Comparison of ENCODE assay signal across 8 cellular contexts in the genomic region with DNA sequence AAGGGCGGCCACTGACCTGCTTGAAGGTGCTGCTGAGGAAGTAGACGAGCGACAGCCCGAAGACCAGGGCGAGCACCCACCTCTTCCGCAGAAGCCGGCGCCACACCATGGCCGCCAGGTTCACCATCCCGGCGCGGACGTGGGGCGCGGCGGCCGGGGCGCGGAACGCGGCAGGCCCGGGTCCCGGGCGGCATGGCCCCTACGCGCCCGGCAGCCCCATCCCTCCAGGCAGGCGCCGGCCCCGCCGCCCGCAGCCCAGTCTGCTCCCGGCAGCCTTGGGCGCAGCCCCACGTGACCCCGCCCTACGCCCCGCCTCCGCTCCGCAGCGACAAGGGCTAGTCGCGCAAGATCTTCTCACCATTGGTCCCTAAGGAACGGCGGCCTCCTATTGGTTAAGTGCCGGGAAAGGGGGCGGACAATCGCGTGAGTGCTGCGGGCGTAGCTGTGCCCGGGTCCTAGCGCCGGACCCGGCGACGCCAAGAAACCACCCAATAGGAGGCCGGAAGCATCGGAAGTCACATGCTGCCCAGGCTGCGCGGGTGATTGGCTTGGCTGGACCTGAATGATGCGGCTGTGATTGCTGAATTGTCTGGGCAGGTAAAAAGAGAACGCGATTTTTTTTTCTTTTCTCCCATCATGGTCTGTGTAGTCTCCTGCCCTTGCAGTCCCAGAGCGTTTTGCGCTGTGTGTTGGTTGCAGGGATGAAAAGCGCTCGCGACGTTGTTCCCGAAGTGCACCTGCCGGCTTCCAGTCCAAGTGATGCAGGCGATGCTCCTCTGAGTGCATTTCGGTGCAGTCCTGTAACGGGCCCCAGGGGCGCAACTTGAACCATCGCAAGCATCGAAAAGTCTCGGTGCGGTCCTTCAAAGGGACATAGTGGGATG. TPM values are rescaled to one million over a fixed set of nuclear protein-coding genes. Genes with fewer than 3 reads are reported as not detected.
DNase-seq lines count a peak whose midpoint lies in the region; ATAC-seq and TF ChIP-seq lines count a peak whose summit lies in the region.

A gene with protein sequence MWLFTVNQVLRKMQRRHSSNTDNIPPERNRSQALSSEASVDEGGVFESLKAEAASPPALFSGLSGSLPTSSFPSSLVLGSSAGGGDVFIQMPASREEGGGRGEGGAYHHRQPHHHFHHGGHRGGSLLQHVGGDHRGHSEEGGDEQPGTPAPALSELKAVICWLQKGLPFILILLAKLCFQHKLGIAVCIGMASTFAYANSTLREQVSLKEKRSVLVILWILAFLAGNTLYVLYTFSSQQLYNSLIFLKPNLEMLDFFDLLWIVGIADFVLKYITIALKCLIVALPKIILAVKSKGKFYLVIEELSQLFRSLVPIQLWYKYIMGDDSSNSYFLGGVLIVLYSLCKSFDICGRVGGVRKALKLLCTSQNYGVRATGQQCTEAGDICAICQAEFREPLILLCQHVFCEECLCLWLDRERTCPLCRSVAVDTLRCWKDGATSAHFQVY (plus strand): TSS at position 542 of the 884 bp plus-strand sequence. CDS start 2,183 bp downstream, outside the sequence.
Gene SPRING1, minus strand, starts transcription at position 296 of the 884 bp plus-strand sequence. Its CDS starts 169 bp downstream, at position 127.

- H3K4me3 ChIP-seq in PC-3 (ENCODE audit: low read length): peak within 1 kb of the TSS; percentile 97
- H3K4me3 ChIP-seq in muscle layer of colon (ENCODE audit: low read depth in 1 of 2, low read length in 2 of 2): peak within 1 kb of the TSS; percentile 73 to 86

- H3K4me2 ChIP-seq in PC-3 (ENCODE audit: low read length): peak within 1 kb of the TSS; percentile 99

- H3K9me3 ChIP-seq in PC-3 (ENCODE audit: low read length): no peaks in the 10 kb centered on the region
- no peaks in the 10 kb centered on the region for H3K9me3 ChIP-seq in muscle layer of colon (ENCODE audit: low read length)

- intact Hi-C loops in PC-3 (cut with micrococcal nuclease): loop anchor here (1.0 to 5.0 kb wide), 5 partner anchors 81 to 219 kb away; no protein-coding TSS in a partner anchor

- H3K4me1 Mint-ChIP-seq in activated T-cell treated with anti-CD3 and anti-CD28 coated beads, Interleukin-2, amount 50 U/mL, for 24 hours (ENCODE audit: low read depth): peaks cover 38% of the 10 kb centered on the region

- H3K79me2 ChIP-seq in PC-3 (ENCODE audit: low read length): peaks cover 40% of the 10 kb centered on the region

- H3K36me3 ChIP-seq in PC-3 (ENCODE audit: low read depth, low read length): peaks cover 11% of the 10 kb centered on the region
- peaks cover 11% of the 10 kb centered on the region for H3K36me3 ChIP-seq in muscle layer of colon (ENCODE audit: insufficient read depth, low read length)

- POLR2A ChIA-PET in PC-3 (lab: Charles Lee; ENCODE audit: unreplicated experiment): no interaction called here

- H4K20me1 ChIP-seq in PC-3 (ENCODE audit: low read length): peaks cover 12% of the 10 kb centered on the region

- no peak for TF ChIP-seq RAD21 in Ishikawa (IDR thresholded peaks at IDR 0.05; ENCODE audit: low read depth)

- no peaks in the 10 kb centered on the region for H3K9me3 Mint-ChIP-seq in activated T-cell treated with anti-CD3 and anti-CD28 coated beads, Interleukin-2, amount 50 U/mL, for 24 hours

- BruUV-seq in PC-3 (replicated peaks; lab: Mats Ljungman, UMichigan): TSS peak; percentile 81

- H3K4me1 ChIP-seq in PC-3 (ENCODE audit: insufficient read depth, low read length) (peaks cover 35% of the 10 kb centered on the region), muscle layer of colon (ENCODE audit: insufficient read depth, low read length) (peaks cover 9% of the 10 kb centered on the region)

- no peaks in the 10 kb centered on the region for H3K27me3 ChIP-seq in PC-3 (ENCODE audit: low read length)
- H3K27me3 ChIP-seq in muscle layer of colon (ENCODE audit: control insufficient read depth in 1 of 2, insufficient read depth in 2 of 2, low read length in 2 of 2): no peaks in the 10 kb centered on the region

- H3K9me2 ChIP-seq in PC-3 (replicated peaks; ENCODE audit: low read length): no peaks in the 10 kb centered on the region

- peak within 1 kb of the TSS; percentile 90 for H3K4me3 Mint-ChIP-seq in activated T-cell treated with anti-CD3 and anti-CD28 coated beads, Interleukin-2, amount 50 U/mL, for 24 hours

- H3K27ac Mint-ChIP-seq in activated T-cell treated with anti-CD3 and anti-CD28 coated beads, Interleukin-2, amount 50 U/mL, for 24 hours: peak within 1 kb of the TSS; percentile 88

- H3F3A ChIP-seq in PC-3 (ENCODE audit: low read length, unreplicated experiment): no peaks in the 10 kb centered on the region

- H3K9ac ChIP-seq in PC-3 (ENCODE audit: low read length) (peak within 1 kb of the TSS; percentile 79), muscle layer of colon (ENCODE audit: low read length) (peak within 1 kb of the TSS; percentile 80)

- DNase-seq in DMS53 (lab: John Stamatoyannopoulos, UW): peak; percentile 100
- peak; percentile 99 for DNase-seq in PC-3
- peak; percentile 98 for DNase-seq in activated T-cell treated with anti-CD3 and anti-CD28 coated beads, Interleukin-2, amount 50 U/mL, for 24 hours
- DNase-seq in stimulated activated CD8-positive, alpha-beta memory T cell treated with anti-CD3 and anti-CD28 coated beads, Interleukin-7, amount 100 ng/mL, for 24 hours (ENCODE audit: low read depth): peak; percentile 98

- H3K36me3 Mint-ChIP-seq in activated T-cell treated with anti-CD3 and anti-CD28 coated beads, Interleukin-2, amount 50 U/mL, for 24 hours (ENCODE audit: low read depth): peaks cover 38% of the 10 kb centered on the region

- H3K27ac ChIP-seq in PC-3 (ENCODE audit: low read length) (no peak within 1 kb of the TSS), muscle layer of colon (ENCODE audit: low read depth, low read length) (peak within 1 kb of the TSS; percentile 38)

- H3K27me3 Mint-ChIP-seq in activated T-cell treated with anti-CD3 and anti-CD28 coated beads, Interleukin-2, amount 50 U/mL, for 24 hours: no peaks in the 10 kb centered on the region

- CTCF ChIA-PET in PC-3 (lab: Charles Lee): interaction anchor here (0.6 kb wide), 1 partner anchor 14 kb away, joined by 4 read pairs; no protein-coding TSS in a partner anchor

- no peak for TF ChIP-seq EP300 in Ishikawa (IDR thresholded peaks at IDR 0.05; ENCODE audit: borderline replicate concordance)

- H2AFZ ChIP-seq in PC-3 (ENCODE audit: low read length): peak within 1 kb of the TSS; percentile 84

- peak; percentile 95 for ATAC-seq in GM21576 (IDR thresholded peaks at IDR 0.05; ENCODE audit: unreplicated experiment)
- ATAC-seq in PC-3: peak; percentile 88
- ATAC-seq in esophagus mucosa: peak; percentile 100

- 0 out of 2 replicates have a peak, but pooled peaks have one; percentile 21 for TF ChIP-seq CTCF in PC-3 (conservative IDR thresholded peaks at IDR 0.05; ENCODE audit: low read depth, low read length)

TF ChIP-seq in Ishikawa, 13 proteins besides CTCF, POLR2A, EP300 and RAD21:
- TF ChIP-seq CREB1 (IDR thresholded peaks at IDR 0.05; ENCODE audit: low read depth) (peak; percentile 74), FOXM1 (IDR thresholded peaks at IDR 0.05; ENCODE audit: borderline replicate concordance, low read depth) (peak; percentile 96), TAF1 (IDR thresholded peaks at IDR 0.05; ENCODE audit: low read depth) (peak; percentile 66), TEAD4 (IDR thresholded peaks at IDR 0.05) (peak; percentile 18; the same call in 1 of the 2 replicates), NFIC (IDR thresholded peaks at IDR 0.05) (no peak), MAX (IDR thresholded peaks at IDR 0.05) (peak; percentile 78), TCF12 (IDR thresholded peaks at IDR 0.05; ENCODE audit: low read depth) (0 out of 2 replicates have a peak, but pooled peaks have one; percentile 53), ZBTB7A (IDR thresholded peaks at IDR 0.05; ENCODE audit: low read depth) (no peak), EGR1 (IDR thresholded peaks at IDR 0.05) (no peak), CEBPB (IDR thresholded peaks at IDR 0.05) (no peak), YY1 (IDR thresholded peaks at IDR 0.05; ENCODE audit: low read depth) (0 out of 2 replicates have a peak, but pooled peaks have one; percentile 34), USF1 (IDR thresholded peaks at IDR 0.05) (peak; percentile 91)
- TF ChIP-seq, protein P1, sequence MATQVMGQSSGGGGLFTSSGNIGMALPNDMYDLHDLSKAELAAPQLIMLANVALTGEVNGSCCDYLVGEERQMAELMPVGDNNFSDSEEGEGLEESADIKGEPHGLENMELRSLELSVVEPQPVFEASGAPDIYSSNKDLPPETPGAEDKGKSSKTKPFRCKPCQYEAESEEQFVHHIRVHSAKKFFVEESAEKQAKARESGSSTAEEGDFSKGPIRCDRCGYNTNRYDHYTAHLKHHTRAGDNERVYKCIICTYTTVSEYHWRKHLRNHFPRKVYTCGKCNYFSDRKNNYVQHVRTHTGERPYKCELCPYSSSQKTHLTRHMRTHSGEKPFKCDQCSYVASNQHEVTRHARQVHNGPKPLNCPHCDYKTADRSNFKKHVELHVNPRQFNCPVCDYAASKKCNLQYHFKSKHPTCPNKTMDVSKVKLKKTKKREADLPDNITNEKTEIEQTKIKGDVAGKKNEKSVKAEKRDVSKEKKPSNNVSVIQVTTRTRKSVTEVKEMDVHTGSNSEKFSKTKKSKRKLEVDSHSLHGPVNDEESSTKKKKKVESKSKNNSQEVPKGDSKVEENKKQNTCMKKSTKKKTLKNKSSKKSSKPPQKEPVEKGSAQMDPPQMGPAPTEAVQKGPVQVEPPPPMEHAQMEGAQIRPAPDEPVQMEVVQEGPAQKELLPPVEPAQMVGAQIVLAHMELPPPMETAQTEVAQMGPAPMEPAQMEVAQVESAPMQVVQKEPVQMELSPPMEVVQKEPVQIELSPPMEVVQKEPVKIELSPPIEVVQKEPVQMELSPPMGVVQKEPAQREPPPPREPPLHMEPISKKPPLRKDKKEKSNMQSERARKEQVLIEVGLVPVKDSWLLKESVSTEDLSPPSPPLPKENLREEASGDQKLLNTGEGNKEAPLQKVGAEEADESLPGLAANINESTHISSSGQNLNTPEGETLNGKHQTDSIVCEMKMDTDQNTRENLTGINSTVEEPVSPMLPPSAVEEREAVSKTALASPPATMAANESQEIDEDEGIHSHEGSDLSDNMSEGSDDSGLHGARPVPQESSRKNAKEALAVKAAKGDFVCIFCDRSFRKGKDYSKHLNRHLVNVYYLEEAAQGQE (IDR thresholded peaks at IDR 0.05; ENCODE audit: low read depth): no peak

RNA-seq across cellular contexts. Expression of the first gene that starts in this region (rescaled TPM):
- 12.6 and 15.8 TPM in 2 replicates for total RNA-seq in PC-3 (2014; rRNA removed)
- total RNA-seq in esophagus mucosa: 1.1 TPM

RNA-seq across cellular contexts. Expression of gene SPRING1, which starts in this region (rescaled TPM):
- total RNA-seq in PC-3 (2014; rRNA removed) (33.4 and 45.2 TPM in 2 replicates), esophagus mucosa (22.7 TPM)
